ENCODE assay signal across 20 cellular contexts in genomic region chr4:13597141-13597540, GRCh38. TPM values are rescaled to one million over a fixed set of nuclear protein-coding genes. Genes with fewer than 3 reads are reported as not detected.
DNase-seq lines count a peak whose midpoint lies in the region; FAIRE-seq and TF ChIP-seq lines count a peak whose summit lies in the region.
"Had no signal": no experiment of that assay in that cellular context is flagged by ENCODE, and none has a peak within 500 bp of the region (broad histone marks: within the 10 kb centered on the region; RNA-seq: fewer than 3 reads in every experiment).

No MANE protein-coding gene starts in this region.

- H3K4me3 ChIP-seq in OCI-LY3 (ENCODE audit: low read length), result no peak overlapping the region
- no peak overlapping the region for H3K4me3 ChIP-seq in endothelial cell of umbilical vein (replicated peaks in 1 of 3; ENCODE audit: insufficient read depth in 1 of 3, low read depth in 1 of 3, low read length in 3 of 3)
- no peak overlapping the region for H3K4me3 ChIP-seq in neutrophil (ENCODE audit: low read depth in 1 of 2, low read length in 1 of 2)
- H3K4me3 ChIP-seq: GM12878, GM23338 had no signal

- H3K36me3 Mint-ChIP-seq in type B pancreatic cell (peaks cover 22% of the 10 kb centered on the region), progenitor cell of endocrine pancreas (ENCODE audit: insufficient read depth) (peaks cover 12% of the 10 kb centered on the region)

- DNase-seq in EH (ENCODE audit: low read depth), result peak; percentile 3
- DNase-seq in endothelial cell of umbilical vein (ENCODE audit: low read depth, low spot score), result no peak
- DNase-seq in HuH-7.5 (ENCODE audit: low spot score), result no peak
- no peak for DNase-seq in type B pancreatic cell (ENCODE audit: extremely low spot score, unreplicated experiment)
- DNase-seq in progenitor cell of endocrine pancreas (ENCODE audit: low spot score, unreplicated experiment), result no peak
- DNase-seq: AML-193; CD4-positive, alpha-beta T cell; DMS153; DMS79; HCEC 1CT; KG1 had no signal

- intact Hi-C loops in endothelial cell of umbilical vein (cut with micrococcal nuclease), result no loop called here

- BruUV-seq in endothelial cell of umbilical vein (replicated peaks; lab: Mats Ljungman, UMichigan), result no TSS peak

- H3K27me3 ChIP-seq in OCI-LY3 (ENCODE audit: low read depth, low read length), result no peaks in the 10 kb centered on the region
- H3K27me3 ChIP-seq in endothelial cell of umbilical vein (ENCODE audit: control insufficient read depth in 2 of 2, insufficient read depth in 2 of 2, low read length in 2 of 2), result no peaks in the 10 kb centered on the region
- no peaks in the 10 kb centered on the region for H3K27me3 ChIP-seq in neutrophil

- H2AFZ ChIP-seq in OCI-LY3 (ENCODE audit: low read depth, low read length) (no peak overlapping the region), endothelial cell of umbilical vein (ENCODE audit: low read depth, low read length) (no peak overlapping the region)
- H2AFZ ChIP-seq: GM23338 had no signal

- dilution Hi-C loops in endothelial cell of umbilical vein (cut with MboI; ENCODE audit: extremely low pct_ligation_motif_present, low sequenced_read_pairs), result no loop called here

- peaks cover 78% of the 10 kb centered on the region for H3K36me3 ChIP-seq in OCI-LY3 (replicated peaks; ENCODE audit: low read depth, low read length)
- H3K36me3 ChIP-seq in endothelial cell of umbilical vein (ENCODE audit: control insufficient read depth in 2 of 2, extremely low read depth in 1 of 2, insufficient read depth in 2 of 2, low read length in 2 of 2), result peaks cover 6 to 14% of the 10 kb centered on the region in 2 experiments
- peaks cover 85% of the 10 kb centered on the region for H3K36me3 ChIP-seq in neutrophil

- POLR2A ChIA-PET in endothelial cell of umbilical vein (lab: Charles Lee), result no interaction called here

- H3K27me3 Mint-ChIP-seq in type B pancreatic cell (no peaks in the 10 kb centered on the region), progenitor cell of endocrine pancreas (no peaks in the 10 kb centered on the region)
- H3K27me3 Mint-ChIP-seq: CD4-positive, alpha-beta T cell had no signal

- TF ChIP-seq CTCF in OCI-LY3 (IDR thresholded peaks at IDR 0.05; ENCODE audit: low read depth, low read length), result no peak
- TF ChIP-seq CTCF in endothelial cell of umbilical vein (IDR thresholded peaks at IDR 0.05; ENCODE audit: extremely low read depth in 1 of 2, insufficient read depth in 1 of 2, low read depth in 1 of 2, low read length in 2 of 2), result no peak
- TF ChIP-seq CTCF in neutrophil (IDR thresholded peaks at IDR 0.05), result no peak
- TF ChIP-seq CTCF in type B pancreatic cell (conservative IDR thresholded peaks at IDR 0.05), result no peak
- TF ChIP-seq CTCF in progenitor cell of endocrine pancreas (IDR thresholded peaks at IDR 0.05; ENCODE audit: unreplicated experiment), result no peak

- H3K79me2 ChIP-seq in OCI-LY3 (ENCODE audit: low read length), result no peaks in the 10 kb centered on the region
- H3K79me2 ChIP-seq in endothelial cell of umbilical vein (ENCODE audit: control insufficient read depth, insufficient read depth, low read length), result no peaks in the 10 kb centered on the region

- peak; percentile 49 for FAIRE-seq in endothelial cell of umbilical vein (lab: Jason Lieb, UNC)
- FAIRE-seq: A204.1, GM12878, GM19239, H54, HTR-8/SVneo had no signal

- H3K4me3 Mint-ChIP-seq in type B pancreatic cell (no peak overlapping the region), progenitor cell of endocrine pancreas (ENCODE audit: low read depth) (no peak overlapping the region)
- H3K4me3 Mint-ChIP-seq: CD4-positive, alpha-beta T cell; GM23338 had no signal

- H3K27ac ChIP-seq in OCI-LY3 (ENCODE audit: low read length) (no peak overlapping the region), endothelial cell of umbilical vein (ENCODE audit: insufficient read depth, low read depth, low read length) (no peak overlapping the region), neutrophil (peak overlapping the region; percentile 10)
- H3K27ac ChIP-seq: C4-2B had no signal

- H3K9ac ChIP-seq in OCI-LY3 (ENCODE audit: low read length) (no peak overlapping the region), endothelial cell of umbilical vein (replicated peaks; ENCODE audit: extremely low read depth, insufficient read depth, low read length) (no peak overlapping the region)

- no peaks in the 10 kb centered on the region for H3K9me1 ChIP-seq in endothelial cell of umbilical vein (replicated peaks; ENCODE audit: control insufficient read depth, extremely low read depth, insufficient read depth, low read length)

- CTCF ChIA-PET in endothelial cell of umbilical vein (lab: Charles Lee), result no interaction called here

- H3K9me3 ChIP-seq in OCI-LY3 (ENCODE audit: insufficient read depth, low read length), result no peaks in the 10 kb centered on the region
- no peaks in the 10 kb centered on the region for H3K9me3 ChIP-seq in endothelial cell of umbilical vein (replicated peaks; ENCODE audit: control insufficient read depth, insufficient read depth, low read length)
- no peaks in the 10 kb centered on the region for H3K9me3 ChIP-seq in neutrophil

- H3K4me1 ChIP-seq in OCI-LY3 (ENCODE audit: low read length) (peaks cover 45% of the 10 kb centered on the region), endothelial cell of umbilical vein (ENCODE audit: control insufficient read depth, extremely low read depth, insufficient read depth, low read length) (no peaks in the 10 kb centered on the region), neutrophil (ENCODE audit: control insufficient read depth in 1 of 2, insufficient read depth in 1 of 2, low read depth in 1 of 2, low read length in 1 of 2) (peaks cover 18 to 21% of the 10 kb centered on the region in 2 experiments)

- no peaks in the 10 kb centered on the region for H3K4me1 Mint-ChIP-seq in type B pancreatic cell (ENCODE audit: unreplicated experiment)
- H3K4me1 Mint-ChIP-seq in progenitor cell of endocrine pancreas (ENCODE audit: low read depth), result no peaks in the 10 kb centered on the region
- H3K4me1 Mint-ChIP-seq: GM23338 had no signal

- H3K4me2 ChIP-seq in OCI-LY3 (ENCODE audit: low read length) (peak overlapping the region; percentile 26; the same call in 1 of the 2 replicates), endothelial cell of umbilical vein (ENCODE audit: insufficient read depth, low read length) (no peak overlapping the region)
- H3K4me2 ChIP-seq: GM23338 had no signal

- H4K20me1 ChIP-seq in OCI-LY3 (ENCODE audit: insufficient read depth, low read length) (peaks cover 23% of the 10 kb centered on the region), endothelial cell of umbilical vein (replicated peaks; ENCODE audit: control insufficient read depth, extremely low read depth, insufficient read depth, low read length) (no peaks in the 10 kb centered on the region)

- H3K27ac Mint-ChIP-seq in type B pancreatic cell (no peak overlapping the region), progenitor cell of endocrine pancreas (no peak overlapping the region)
- H3K27ac Mint-ChIP-seq: CD4-positive, alpha-beta T cell; GM23338 had no signal

- no peaks in the 10 kb centered on the region for H3K9me3 Mint-ChIP-seq in type B pancreatic cell
- H3K9me3 Mint-ChIP-seq in progenitor cell of endocrine pancreas (ENCODE audit: low read depth), result no peaks in the 10 kb centered on the region
- H3K9me3 Mint-ChIP-seq: CD4-positive, alpha-beta T cell had no signal

- TF ChIP-seq POLR2A in endothelial cell of umbilical vein (IDR thresholded peaks at IDR 0.05; ENCODE audit: low read depth, low read length), result no peak

TF ChIP-seq in endothelial cell of umbilical vein, 7 proteins besides CTCF, POLR2A, EP300 and RAD21:
- no peak for TF ChIP-seq EZH2 (IDR thresholded peaks at IDR 0.05; ENCODE audit: borderline replicate concordance, low read depth, low read length, severe bottlenecking)
- TF ChIP-seq JUN (IDR thresholded peaks at IDR 0.05; ENCODE audit: borderline replicate concordance, insufficient read depth, insufficient read length, low read depth), result no peak
- TF ChIP-seq, protein P1, sequence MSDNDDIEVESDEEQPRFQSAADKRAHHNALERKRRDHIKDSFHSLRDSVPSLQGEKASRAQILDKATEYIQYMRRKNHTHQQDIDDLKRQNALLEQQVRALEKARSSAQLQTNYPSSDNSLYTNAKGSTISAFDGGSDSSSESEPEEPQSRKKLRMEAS (IDR thresholded peaks at IDR 0.05; ENCODE audit: insufficient read depth, insufficient read length), result no peak

RNA-seq across cellular contexts. Expression of gene BOD1L1, which starts 30.4 kb away (rescaled TPM):
- total RNA-seq in endothelial cell of umbilical vein (27.5 and 31.2 TPM in 2 replicates), type B pancreatic cell (ENCODE audit: low replicate concordance) (36.3 and 37.0 TPM in 2 replicates), progenitor cell of endocrine pancreas (41.8 and 42.1 TPM in 2 replicates)
- polyA plus RNA-seq in endothelial cell of umbilical vein, result 3.7 and 5.2 TPM in 2 replicates
- 8.3 and 8.9 TPM in 2 replicates for polyA plus RNA-seq in endothelial cell of umbilical vein (2011; cell fraction: cytosol; rRNA removed)
- polyA plus RNA-seq in endothelial cell of umbilical vein (2011; cell fraction: nucleus; rRNA removed), result 34.0 and 47.8 TPM in 2 replicates
- 11.6 and 16.6 TPM in 2 replicates for polyA plus RNA-seq in endothelial cell of umbilical vein (2012)
- polyA minus RNA-seq in endothelial cell of umbilical vein, result 18.4 and 19.2 TPM in 2 replicates
- 17.4 TPM for polyA minus RNA-seq in endothelial cell of umbilical vein (2011; cell fraction: cytosol; rRNA and poly(A)+ RNA removed)
- polyA minus RNA-seq in endothelial cell of umbilical vein (2011; cell fraction: nucleus; rRNA and poly(A)+ RNA removed), result 43.3 and 52.6 TPM in 2 replicates

RNA-seq across cellular contexts. Expression of gene NKX3-2, which starts 52.8 kb away (rescaled TPM):
- total RNA-seq in endothelial cell of umbilical vein (not detected in 2 replicates), type B pancreatic cell (ENCODE audit: low replicate concordance) (0.79 and 6.0 TPM in 2 replicates), progenitor cell of endocrine pancreas (1.7 and 2.1 TPM in 2 replicates)
- polyA plus RNA-seq in endothelial cell of umbilical vein, result not detected in 2 replicates
- not detected in 2 replicates for polyA plus RNA-seq in endothelial cell of umbilical vein (2011; cell fraction: cytosol; rRNA removed)
- polyA plus RNA-seq in endothelial cell of umbilical vein (2011; cell fraction: nucleus; rRNA removed), result not detected in 2 replicates
- not detected in 2 replicates for polyA plus RNA-seq in endothelial cell of umbilical vein (2012)
- not detected in 2 replicates for polyA minus RNA-seq in endothelial cell of umbilical vein
- not detected for polyA minus RNA-seq in endothelial cell of umbilical vein (2011; cell fraction: cytosol; rRNA and poly(A)+ RNA removed)
- not detected in 2 replicates for polyA minus RNA-seq in endothelial cell of umbilical vein (2011; cell fraction: nucleus; rRNA and poly(A)+ RNA removed)
- total RNA-seq: CD4-positive, alpha-beta T cell; GM12878 had no signal
- polyA plus RNA-seq: GM12878, GM23338 had no signal
